13 cellular contexts compared by ENCODE assay signal in the genomic region with DNA sequence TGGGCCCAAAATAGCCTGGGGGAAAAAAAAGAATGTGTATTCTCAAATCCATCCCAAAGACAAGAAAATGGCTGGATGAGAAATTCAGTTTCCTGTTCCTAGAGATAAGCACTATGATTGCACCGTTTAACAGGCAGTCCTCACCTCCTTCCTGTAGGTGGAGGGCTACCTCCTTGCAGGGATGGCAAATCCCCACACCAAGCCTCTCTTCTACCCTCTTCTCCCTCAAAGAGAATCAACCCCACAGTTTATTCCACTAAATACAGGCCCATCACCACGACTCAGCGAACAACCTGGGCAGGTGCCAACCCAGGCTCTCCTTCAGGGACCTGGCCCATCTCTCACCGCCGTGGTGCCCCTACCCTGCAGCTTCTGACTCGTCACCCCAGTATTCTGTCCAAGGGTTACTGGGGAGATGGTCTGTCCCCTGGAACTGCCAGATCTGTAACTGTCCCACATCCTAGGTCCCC. TPM values are rescaled to one million over a fixed set of nuclear protein-coding genes. Genes with fewer than 3 reads are reported as not detected.
A peak's percentile ranks its signal among the peaks of the same experiment; 100 is the strongest.
DNase-seq lines count a peak whose midpoint lies in the region; ATAC-seq and TF ChIP-seq lines count a peak whose summit lies in the region.
"Had no signal": no experiment of that assay in that cellular context is flagged by ENCODE, and none has a peak within 500 bp of the region (broad histone marks: within the 10 kb centered on the region; RNA-seq: fewer than 3 reads in every experiment).

No MANE protein-coding gene starts in this region.

- H3K9ac ChIP-seq in SK-N-SH: no peak overlapping the region

- H3K9me2 ChIP-seq in SK-N-SH: no peaks in the 10 kb centered on the region

- TF ChIP-seq POLR2A in GM19193 (IDR thresholded peaks at IDR 0.05; ENCODE audit: extremely low read depth, insufficient read depth, insufficient read length) (peak; percentile 14), ovary (IDR thresholded peaks at IDR 0.05) (no peak)

- CTCF ChIA-PET in SK-N-SH (lab: Yijun Ruan, JAX): interaction anchor here (0.7 to 6.0 kb wide), 8 partner anchors 12 to 237 kb away, joined by 3 to 52 read pairs (median 6); partner anchors contain the start of gene RPL22

- 68% methylated on average over 6 of the region's 6 CpGs for WGBS in SK-N-SH (ENCODE audit: low lambda C conversion rate)
- WGBS in ovary, 3 donors: 37 to 54% (median 44%) methylated on average over 6 of the region's 6 CpGs

- H3K4me1 ChIP-seq in SK-N-SH (ENCODE audit: control insufficient read depth in 1 of 2, insufficient read depth in 2 of 2, low read depth in 1 of 2, low read length in 1 of 2): peaks cover 4 to 6% of the 10 kb centered on the region in 2 experiments; a peak in 2 of 4 replicates
- peaks cover 10% of the 10 kb centered on the region for H3K4me1 ChIP-seq in foreskin keratinocyte
- peaks cover 2% of the 10 kb centered on the region for H3K4me1 ChIP-seq in ovary (ENCODE audit: insufficient read depth)

- H3K9me3 Mint-ChIP-seq in CD14-positive monocyte: peaks cover 0 to 12% (median 5%) of the 10 kb centered on the region in 7 donors
- H3K9me3 Mint-ChIP-seq: activated B cell treated with CpG ODN at 0.5 μM for 24 hours; activated naive CD4-positive, alpha-beta T cell treated with anti-CD3 and anti-CD28 coated beads, Interleukin-2, amount 10 ng/mL, durations not matched to agents 7 days and 5 days had no signal

- DNase-seq in CD14-positive monocyte (ENCODE audit: low spot score): no peak
- DNase-seq in SK-N-SH: peak; percentile 39
- DNase-seq in foreskin keratinocyte: no peak
- no peak for DNase-seq in ovary
- DNase-seq in stimulated activated CD4-positive, alpha-beta T cell treated with anti-CD3 and anti-CD28 coated beads, Interleukin-2, amount 100 ng/mL, for 24 hours: no peak
- DNase-seq: activated B cell treated with CpG ODN at 0.5 μM for 24 hours; activated naive CD4-positive, alpha-beta T cell treated with anti-CD3 and anti-CD28 coated beads, Interleukin-2, amount 10 ng/mL, durations not matched to agents 7 days and 5 days; effector memory CD4-positive, alpha-beta T cell; NCI-H1417 treated with DMSO at 0.1 percent for 48 hours had no signal

- peaks cover 19% of the 10 kb centered on the region for H3F3A ChIP-seq in SK-N-SH (replicated peaks; ENCODE audit: insufficient read depth)

- peaks cover 22% of the 10 kb centered on the region for H3K4me1 Mint-ChIP-seq in CD14-positive monocyte

- H3K4me2 ChIP-seq in SK-N-SH: no peak overlapping the region

- H3K36me3 ChIP-seq in SK-N-SH (replicated peaks in 1 of 2; ENCODE audit: control insufficient read depth in 1 of 2, insufficient read depth in 2 of 2, low read length in 1 of 2): peaks cover 20 to 21% of the 10 kb centered on the region in 2 experiments
- H3K36me3 ChIP-seq in ovary: no peaks in the 10 kb centered on the region

- no peak for TF ChIP-seq EP300 in SK-N-SH (IDR thresholded peaks at IDR 0.05; ENCODE audit: borderline replicate concordance in 1 of 2, low read depth in 1 of 2, low read length in 1 of 2)
- no peak for TF ChIP-seq EP300 in ovary (IDR thresholded peaks at IDR 0.05)

- peaks cover 32 to 36% of the 10 kb centered on the region in 2 donors for H3K36me3 Mint-ChIP-seq in CD14-positive monocyte

- H2AFZ ChIP-seq in SK-N-SH (ENCODE audit: low read depth): no peak overlapping the region

- ATAC-seq in foreskin keratinocyte (peak; percentile 31), HG02571 (IDR thresholded peaks at IDR 0.05; ENCODE audit: unreplicated experiment) (no peak), GM21825 (IDR thresholded peaks at IDR 0.05; ENCODE audit: unreplicated experiment) (no peak)

- H3K9me3 ChIP-seq in SK-N-SH (no peaks in the 10 kb centered on the region), ovary (no peaks in the 10 kb centered on the region)

- H4K20me1 ChIP-seq in SK-N-SH (ENCODE audit: insufficient read depth): peaks cover 46% of the 10 kb centered on the region

- intact Hi-C loops in CD14-positive monocyte (cut with micrococcal nuclease): no loop called here
- intact Hi-C loops in ovary (cut with DNase I): no loop called here

- no peak overlapping the region for H3K27ac Mint-ChIP-seq in CD14-positive monocyte
- H3K27ac Mint-ChIP-seq: activated B cell treated with CpG ODN at 0.5 μM for 24 hours had no signal

- H3K27me3 ChIP-seq in SK-N-SH (ENCODE audit: insufficient read depth) (peaks cover 5% of the 10 kb centered on the region; the same call in 1 of the 2 replicates), foreskin keratinocyte (peaks cover 43% of the 10 kb centered on the region), ovary (no peaks in the 10 kb centered on the region)

- POLR2A ChIA-PET in SK-N-SH (lab: Yijun Ruan, JAX): interaction anchor here (0.6 kb wide), 1 partner anchor 11 kb away, joined by 5 read pairs; no protein-coding TSS in a partner anchor

- H3K27ac ChIP-seq in SK-N-SH (ENCODE audit: low read depth in 2 of 2, low read length in 1 of 2) (no peak overlapping the region), foreskin keratinocyte (no peak overlapping the region), ovary (no peak overlapping the region)
- H3K27ac ChIP-seq: skin epidermis had no signal

- H3K79me2 ChIP-seq in SK-N-SH (ENCODE audit: insufficient read depth): peaks cover 19% of the 10 kb centered on the region

- TF ChIP-seq RAD21 in SK-N-SH (IDR thresholded peaks at IDR 0.05; ENCODE audit: low read length): no peak

- H3K27me3 Mint-ChIP-seq in CD14-positive monocyte (ENCODE audit: low read depth in 3 of 3): peaks cover 30 to 44% (median 30%) of the 10 kb centered on the region in 3 donors

- H3K4me3 ChIP-seq in SK-N-SH (ENCODE audit: low read depth in 2 of 2, low read length in 1 of 2) (no peak overlapping the region), ovary (no peak overlapping the region)
- H3K4me3 ChIP-seq: skin epidermis had no signal

- TF ChIP-seq CTCF in CD14-positive monocyte (IDR thresholded peaks at IDR 0.05): peak; percentile 3
- TF ChIP-seq CTCF in SK-N-SH (IDR thresholded peaks at IDR 0.05): 0 out of 2 replicates have a peak, but pooled peaks have one; percentile 9
- peak; percentile 48 for TF ChIP-seq CTCF in foreskin keratinocyte (conservative IDR thresholded peaks at IDR 0.05)
- no peak for TF ChIP-seq CTCF in ovary (IDR thresholded peaks at IDR 0.05)

- H3K4me3 Mint-ChIP-seq in CD14-positive monocyte: no peak overlapping the region
- H3K4me3 Mint-ChIP-seq: activated B cell treated with CpG ODN at 0.5 μM for 24 hours; activated naive CD4-positive, alpha-beta T cell treated with anti-CD3 and anti-CD28 coated beads, Interleukin-2, amount 10 ng/mL, durations not matched to agents 7 days and 5 days had no signal

TF ChIP-seq in SK-N-SH, 30 proteins besides CTCF, POLR2A, EP300 and RAD21:
- TF ChIP-seq TAF1 (IDR thresholded peaks at IDR 0.05; ENCODE audit: borderline replicate concordance, low read depth, low read length) (no peak), YY1 (IDR thresholded peaks at IDR 0.05; ENCODE audit: low read depth) (no peak), NFIC (IDR thresholded peaks at IDR 0.05; ENCODE audit: borderline replicate concordance) (0 out of 2 replicates have a peak, but pooled peaks have one; percentile 7), POLR2AphosphoS5 (IDR thresholded peaks at IDR 0.05; ENCODE audit: low read depth, low read length) (no peak)

RNA-seq across cellular contexts. Expression of gene CHD5, which starts 3.4 kb away (rescaled TPM):
- polyA plus RNA-seq in CD14-positive monocyte: not detected
- polyA plus RNA-seq in SK-N-SH (2012; rRNA removed): 0.26 and 0.62 TPM in 2 replicates
- polyA plus RNA-seq in SK-N-SH (2012; cell fraction: cytosol; rRNA removed): 0.15 and 0.25 TPM in 2 replicates
- 1.9 TPM in 2 replicates for polyA plus RNA-seq in SK-N-SH (2012; cell fraction: nucleus; rRNA removed)
- total RNA-seq in foreskin keratinocyte: 0.04 and 0.10 TPM in 2 replicates
- polyA plus RNA-seq in foreskin keratinocyte: 0.01 and 0.06 TPM in 2 replicates
- under 1 TPM; under 0.01 to 0.54 (median 0.23) TPM for total RNA-seq in ovary
- under 1 TPM; 0.12 to 0.29 TPM for polyA plus RNA-seq in ovary

RNA-seq across cellular contexts. Expression of gene RPL22, which starts 15.8 kb away (rescaled TPM):
- polyA plus RNA-seq in CD14-positive monocyte: 10 to 100 TPM; 65.6 to 97.2 TPM
- polyA plus RNA-seq in SK-N-SH (2012; rRNA removed): 140 and 151 TPM in 2 replicates
- 216 and 367 TPM in 2 replicates for polyA plus RNA-seq in SK-N-SH (2012; cell fraction: cytosol; rRNA removed)
- 37.2 and 61.3 TPM in 2 replicates for polyA plus RNA-seq in SK-N-SH (2012; cell fraction: nucleus; rRNA removed)
- total RNA-seq in foreskin keratinocyte: 337 and 358 TPM in 2 replicates
- polyA plus RNA-seq in foreskin keratinocyte: 682 and 724 TPM in 2 replicates
- total RNA-seq in ovary: 1,000 to 10,000 TPM in 1 of 7 donors, 100 to 1,000 TPM in 6; 379 to 1,097 (median 715) TPM
- polyA plus RNA-seq in ovary: 1,000 to 10,000 TPM in 1 of 2 donors, 100 to 1,000 TPM in 1; 619 to 2,062 TPM

RNA-seq across cellular contexts. Expression of gene RNF207, which starts 22.4 kb away (rescaled TPM):
- under 1 TPM in 1 of 2 donors, not detected in 1; 0.10 TPM for polyA plus RNA-seq in CD14-positive monocyte
- polyA plus RNA-seq in SK-N-SH (2012; rRNA removed): 19.2 and 25.4 TPM in 2 replicates
- polyA plus RNA-seq in SK-N-SH (2012; cell fraction: cytosol; rRNA removed): 2.5 and 4.0 TPM in 2 replicates
- 134 and 388 TPM in 2 replicates for polyA plus RNA-seq in SK-N-SH (2012; cell fraction: nucleus; rRNA removed)
- 7.1 and 7.7 TPM in 2 replicates for total RNA-seq in foreskin keratinocyte
- polyA plus RNA-seq in foreskin keratinocyte: 3.0 and 3.1 TPM in 2 replicates
- 10 to 100 TPM in 2 of 7 donors, 1 to 10 TPM in 5; 2.3 to 24.4 (median 7.8) TPM for total RNA-seq in ovary
- polyA plus RNA-seq in ovary: 1 to 10 TPM; 2.0 to 3.0 TPM

RNA-seq across cellular contexts. Expression of gene ICMT, which starts 52.2 kb away (rescaled TPM):
- polyA plus RNA-seq in CD14-positive monocyte (10 to 100 TPM; 17.0 to 17.3 TPM), SK-N-SH (2012; rRNA removed) (40.2 and 43.7 TPM in 2 replicates), foreskin keratinocyte (37.8 and 53.7 TPM in 2 replicates), ovary (10 to 100 TPM; 14.8 to 57.9 TPM)
- polyA plus RNA-seq in SK-N-SH (2012; cell fraction: cytosol; rRNA removed): 41.9 and 51.0 TPM in 2 replicates
- 16.5 and 21.6 TPM in 2 replicates for polyA plus RNA-seq in SK-N-SH (2012; cell fraction: nucleus; rRNA removed)
- total RNA-seq in foreskin keratinocyte (70.0 and 91.0 TPM in 2 replicates), ovary (10 to 100 TPM; 13.2 to 39.3 (median 29.9) TPM)

Comparison
In these comparisons a context has a peak if more than half of its experiments do, and no peak if none do; other contexts are left out.
1. CTCF ChIP-seq: peak in CD14-positive monocyte (single experiment), SK-N-SH (single experiment) and foreskin keratinocyte (single experiment); none in ovary (0 of 3).